Comparison of ENCODE assay signal across 28 cellular contexts in the genomic region with DNA sequence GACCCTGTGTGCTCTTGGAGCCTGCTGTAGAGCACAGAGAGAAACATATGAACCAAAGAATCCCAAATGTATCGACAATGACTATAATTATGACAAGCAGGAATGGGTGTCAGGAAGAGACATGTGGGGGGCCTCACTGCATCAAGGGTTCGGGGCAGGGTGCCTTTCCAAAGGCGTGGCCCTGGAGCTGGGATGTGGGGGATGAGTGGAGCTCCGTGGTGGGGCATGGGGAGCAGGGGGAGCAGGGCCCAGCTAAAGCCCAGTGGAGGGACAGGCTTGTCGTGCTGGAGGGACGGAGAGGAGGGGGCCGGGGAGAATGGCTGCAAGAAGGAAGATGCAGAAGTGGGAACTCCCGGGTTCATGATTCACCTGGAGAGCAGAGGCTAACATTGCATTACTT.
"Had no signal": no experiment of that assay in that cellular context is flagged by ENCODE, and none has a peak within 500 bp of the region (broad histone marks: within the 10 kb centered on the region; RNA-seq: fewer than 3 reads in every experiment).

No MANE protein-coding gene starts in this region.

- H3K36me3 Mint-ChIP-seq: activated CD4-positive, alpha-beta memory T cell treated with anti-CD3 and anti-CD28 coated beads for 36 hours; activated naive CD4-positive, alpha-beta T cell treated with anti-CD3 and anti-CD28 coated beads, Interleukin-2, amount 10 ng/mL, durations not matched to agents 7 days and 5 days; brain; mesothelial cell of epicardium; naive thymus-derived CD8-positive, alpha-beta T cell had no signal

- H3K27me3 Mint-ChIP-seq: brain had no signal

- ATAC-seq: activated naive CD8-positive, alpha-beta T cell treated with anti-CD3 and anti-CD28 coated beads, Interleukin-2, amount 50 U/mL, for 24 hours; naive thymus-derived CD8-positive, alpha-beta T cell; T-helper 17 cell had no signal

- H3K4me3 Mint-ChIP-seq: activated B cell treated with CpG ODN at 0.5 μM for 24 hours; activated CD4-positive, alpha-beta memory T cell treated with anti-CD3 and anti-CD28 coated beads for 36 hours; activated naive CD4-positive, alpha-beta T cell treated with anti-CD3 and anti-CD28 coated beads, Interleukin-2, amount 10 ng/mL, durations not matched to agents 7 days and 5 days; activated naive CD8-positive, alpha-beta T cell treated with anti-CD3 and anti-CD28 coated beads, Interleukin-2, amount 50 U/mL, for 24 hours; brain; immature natural killer cell; mesothelial cell of epicardium; naive thymus-derived CD8-positive, alpha-beta T cell; stimulated activated naive B cell treated with anti-CD40 and anti-IgM and Interleukin-4, amounts not matched to agents 10 μg/mL and 1 μg/mL and 100 μg/mL, for 72 hours; T-helper 17 cell had no signal

- H3K27ac ChIP-seq: hepatocyte, left ventricle myocardium inferior, sigmoid colon, testis had no signal

- H3K4me1 Mint-ChIP-seq: activated B cell treated with CpG ODN at 0.5 μM for 24 hours; activated naive CD4-positive, alpha-beta T cell treated with anti-CD3 and anti-CD28 coated beads, Interleukin-2, amount 10 ng/mL, durations not matched to agents 7 days and 5 days had no signal

- H3K9me3 Mint-ChIP-seq: activated B cell treated with CpG ODN at 0.5 μM for 24 hours; activated CD4-positive, alpha-beta memory T cell treated with anti-CD3 and anti-CD28 coated beads for 36 hours; activated naive CD4-positive, alpha-beta T cell treated with anti-CD3 and anti-CD28 coated beads, Interleukin-2, amount 10 ng/mL, durations not matched to agents 7 days and 5 days; activated naive CD8-positive, alpha-beta T cell treated with anti-CD3 and anti-CD28 coated beads, Interleukin-2, amount 50 U/mL, for 24 hours; immature natural killer cell; mesothelial cell of epicardium; naive thymus-derived CD8-positive, alpha-beta T cell; stimulated activated naive B cell treated with anti-CD40 and anti-IgM and Interleukin-4, amounts not matched to agents 10 μg/mL and 1 μg/mL and 100 μg/mL, for 72 hours had no signal

- H3K27me3 ChIP-seq: hepatocyte, testis had no signal

- H3K27ac Mint-ChIP-seq: activated B cell treated with CpG ODN at 0.5 μM for 24 hours; activated CD4-positive, alpha-beta memory T cell treated with anti-CD3 and anti-CD28 coated beads for 36 hours; activated naive CD4-positive, alpha-beta T cell treated with anti-CD3 and anti-CD28 coated beads, Interleukin-2, amount 10 ng/mL, durations not matched to agents 7 days and 5 days; activated naive CD8-positive, alpha-beta T cell treated with anti-CD3 and anti-CD28 coated beads, Interleukin-2, amount 50 U/mL, for 24 hours; mesothelial cell of epicardium; stimulated activated naive B cell treated with anti-CD40 and anti-IgM and Interleukin-4, amounts not matched to agents 10 μg/mL and 1 μg/mL and 100 μg/mL, for 72 hours; T-helper 17 cell had no signal

- H3K4me2 ChIP-seq: hepatocyte, smooth muscle cell had no signal

- DNase-seq: activated B cell treated with CpG ODN at 0.5 μM for 24 hours; activated CD4-positive, alpha-beta memory T cell treated with anti-CD3 and anti-CD28 coated beads for 36 hours; activated CD4-positive, alpha-beta T cell treated with anti-CD3 and anti-CD28 coated beads for 48 hours; activated effector memory CD4-positive, alpha-beta T cell treated with anti-CD3 and anti-CD28 coated beads, Interleukin-2, amount 50 U/mL, for 16 hours; activated naive CD4-positive, alpha-beta T cell treated with anti-CD3 and anti-CD28 coated beads, Interleukin-2, amount 10 ng/mL, durations not matched to agents 7 days and 5 days; activated naive CD8-positive, alpha-beta T cell treated with anti-CD3 and anti-CD28 coated beads, Interleukin-2, amount 50 U/mL, for 24 hours; activated T-cell treated with anti-CD3 and anti-CD28 coated beads for 4 hours; dermis blood vessel endothelial cell; effector CD8-positive, alpha-beta T cell; foreskin melanocyte; immature natural killer cell; kidney glomerular epithelial cell; left ventricle myocardium inferior; mammary epithelial cell; naive thymus-derived CD8-positive, alpha-beta T cell; nucleus accumbens; sigmoid colon; stimulated activated CD4-positive, alpha-beta T cell treated with anti-CD3 and anti-CD28 coated beads, Interleukin-2, amount 100 ng/mL, for 48 hours; stimulated activated CD8-positive, alpha-beta memory T cell treated with anti-CD3 and anti-CD28 coated beads, Interleukin-4, amount 100 ng/mL, for 48 hours; stimulated activated naive B cell treated with anti-CD40 and anti-IgM and Interleukin-4, amounts not matched to agents 10 μg/mL and 1 μg/mL and 100 μg/mL, for 72 hours; SW 1271; T-helper 17 cell; testis; trophoblast cell had no signal

- H3K4me3 ChIP-seq: hepatocyte, left ventricle myocardium inferior, sigmoid colon, smooth muscle cell, testis had no signal

- H3K4me1 ChIP-seq: sigmoid colon, testis had no signal

- H2AFZ ChIP-seq: hepatocyte had no signal

- H3K36me3 ChIP-seq: left ventricle myocardium inferior, sigmoid colon had no signal

- H3K9me3 ChIP-seq: left ventricle myocardium inferior, sigmoid colon, testis had no signal

- H3K79me2 ChIP-seq: hepatocyte had no signal
